Comparison of ENCODE assay signal across 11 cellular contexts in genomic region chr7:44754802-44755697, GRCh38. TPM values are rescaled to one million over a fixed set of nuclear protein-coding genes. Genes with fewer than 3 reads are reported as not detected.
DNase-seq lines count a peak whose midpoint lies in the region; TF ChIP-seq lines count a peak whose summit lies in the region.
"Had no signal": no experiment of that assay in that cellular context is flagged by ENCODE, and none has a peak within 500 bp of the region (broad histone marks: within the 10 kb centered on the region; RNA-seq: fewer than 3 reads in every experiment).

No MANE protein-coding gene starts in this region.

- TF ChIP-seq EP300 in esophagus muscularis mucosa (IDR thresholded peaks at IDR 0.05), result no peak

- WGBS in HUES64, result 92% methylated on average over 11 of the region's 11 CpGs
- WGBS in esophagus muscularis mucosa, result 90% methylated on average over 8 of the region's 11 CpGs
- WGBS in spleen, 5 donors, result 88 to 98% (median 92%) methylated on average over 5 to 11 of the region's 11 CpGs

- H3K4me1 Mint-ChIP-seq in activated CD4-positive, alpha-beta T cell treated with anti-CD3 and anti-CD28 coated beads, Interleukin-2, amount 10 ng/mL, durations not matched to agents 24 days and 14 days, result peaks cover 29% of the 10 kb centered on the region

- no peak for DNase-seq in activated CD4-positive, alpha-beta T cell treated with anti-CD3 and anti-CD28 coated beads, Interleukin-2, amount 10 ng/mL, durations not matched to agents 24 days and 14 days
- DNase-seq in activated CD4-positive, alpha-beta T cell treated with anti-CD3 and anti-CD28 coated beads for 1 hour, result no peak
- DNase-seq in esophagus muscularis mucosa (ENCODE audit: extremely low spot score) (no peak), spleen (peak; percentile 67), NCI-H748 (lab: John Stamatoyannopoulos, UW; ENCODE audit: unreplicated experiment) (no peak), NCI-H2107 (lab: John Stamatoyannopoulos, UW) (no peak)
- DNase-seq in stimulated activated CD4-positive, alpha-beta T cell treated with anti-CD3 and anti-CD28 coated beads, Interleukin-2, amount 100 ng/mL, for 48 hours, result no peak
- DNase-seq: cortex of kidney; NCI-H1105 treated with DMSO at 0.1 percent for 48 hours; stimulated activated naive CD4-positive, alpha-beta T cell treated with Interleukin-2 at 50 U/mL for 16 hours had no signal

- H3K4me3 ChIP-seq in HUES64 (ENCODE audit: low read length) (no peak overlapping the region), esophagus muscularis mucosa (no peak overlapping the region), spleen (no peak overlapping the region)

- intact Hi-C loops in activated CD4-positive, alpha-beta T cell treated with anti-CD3 and anti-CD28 coated beads, Interleukin-2, amount 10 ng/mL, durations not matched to agents 24 days and 14 days (cut with micrococcal nuclease), result no loop called here
- intact Hi-C loops in esophagus muscularis mucosa (cut with DNase I) (no loop called here), spleen (cut with DNase I; ENCODE audit: low total_unique reads) (no loop called here)

- no peak overlapping the region for H3K4me3 Mint-ChIP-seq in activated CD4-positive, alpha-beta T cell treated with anti-CD3 and anti-CD28 coated beads, Interleukin-2, amount 10 ng/mL, durations not matched to agents 24 days and 14 days

- no peaks in the 10 kb centered on the region for H3K9me3 Mint-ChIP-seq in activated CD4-positive, alpha-beta T cell treated with anti-CD3 and anti-CD28 coated beads, Interleukin-2, amount 10 ng/mL, durations not matched to agents 24 days and 14 days

- peaks cover 49% of the 10 kb centered on the region for H3K36me3 ChIP-seq in HUES64 (ENCODE audit: insufficient read depth, low read length)
- peaks cover 9 to 42% (median 33%) of the 10 kb centered on the region in 4 donors for H3K36me3 ChIP-seq in esophagus muscularis mucosa
- peaks cover 3 to 50% (median 34%) of the 10 kb centered on the region in 6 donors for H3K36me3 ChIP-seq in spleen

- no peaks in the 10 kb centered on the region for H3K27me3 Mint-ChIP-seq in activated CD4-positive, alpha-beta T cell treated with anti-CD3 and anti-CD28 coated beads, Interleukin-2, amount 10 ng/mL, durations not matched to agents 24 days and 14 days

- 0 out of 2 replicates have a peak overlapping the region, but pooled peaks have one; percentile 7 for H3K9ac ChIP-seq in HUES64 (ENCODE audit: low read depth, low read length)

- H3K27me3 ChIP-seq in HUES64 (ENCODE audit: insufficient read depth, low read length), result no peaks in the 10 kb centered on the region
- H3K27me3 ChIP-seq in esophagus muscularis mucosa, result no peaks in the 10 kb centered on the region
- H3K27me3 ChIP-seq in spleen (replicated peaks in 1 of 7), result no peaks in the 10 kb centered on the region

- H3K27ac ChIP-seq in HUES64 (ENCODE audit: low read depth, low read length), result no peak overlapping the region
- H3K27ac ChIP-seq in esophagus muscularis mucosa (replicated peaks in 1 of 4), result peak overlapping the region; percentile 44 to 61 (median 54)
- peak overlapping the region in 5 of 8 donors; percentile 15 to 100 (median 27) for H3K27ac ChIP-seq in spleen

- H3K36me3 Mint-ChIP-seq in activated CD4-positive, alpha-beta T cell treated with anti-CD3 and anti-CD28 coated beads, Interleukin-2, amount 10 ng/mL, durations not matched to agents 24 days and 14 days (ENCODE audit: low read depth), result peaks cover 27% of the 10 kb centered on the region

- no peaks in the 10 kb centered on the region; the same call in 1 of the 2 replicates for H3K4me1 ChIP-seq in HUES64 (ENCODE audit: insufficient read depth, low read length)
- peaks cover 57 to 68% (median 58%) of the 10 kb centered on the region in 4 donors for H3K4me1 ChIP-seq in esophagus muscularis mucosa
- H3K4me1 ChIP-seq in spleen, result peaks cover 30 to 72% (median 66%) of the 10 kb centered on the region in 6 donors

- H3K27ac Mint-ChIP-seq in activated CD4-positive, alpha-beta T cell treated with anti-CD3 and anti-CD28 coated beads, Interleukin-2, amount 10 ng/mL, durations not matched to agents 24 days and 14 days, result peak overlapping the region; percentile 51

- TF ChIP-seq CTCF in esophagus muscularis mucosa (IDR thresholded peaks at IDR 0.05) (no peak), spleen (IDR thresholded peaks at IDR 0.05 in 8 of 11, conservative IDR thresholded peaks at IDR 0.05 in 3 of 11) (no peak)

- H3K9me3 ChIP-seq in HUES64 (ENCODE audit: insufficient read depth, low read depth, low read length) (no peaks in the 10 kb centered on the region), esophagus muscularis mucosa (no peaks in the 10 kb centered on the region), spleen (no peaks in the 10 kb centered on the region)

- TF ChIP-seq POLR2A in esophagus muscularis mucosa (IDR thresholded peaks at IDR 0.05; ENCODE audit: low read depth), result no peak
- TF ChIP-seq POLR2A in spleen (IDR thresholded peaks at IDR 0.05), result no peak

RNA-seq across cellular contexts. Expression of gene ZMIZ2, which starts 6.4 kb away (rescaled TPM):
- total RNA-seq in activated CD4-positive, alpha-beta T cell treated with anti-CD3 and anti-CD28 coated beads, Interleukin-2, amount 10 ng/mL, durations not matched to agents 24 days and 14 days, result 130 and 133 TPM in 2 replicates
- 40.7 TPM for polyA plus RNA-seq in HUES64 (2013, experiment 1 of 2)
- 41.7 TPM for polyA plus RNA-seq in HUES64 (2013, experiment 2 of 2)
- total RNA-seq in esophagus muscularis mucosa, result 10 to 100 TPM; 12.4 to 36.0 (median 28.4) TPM
- 100 to 1,000 TPM in 4 of 7 donors, 10 to 100 TPM in 3; 35.6 to 160 (median 125) TPM for total RNA-seq in spleen
- polyA plus RNA-seq in spleen, result 10 to 100 TPM; 27.7 to 95.7 (median 64.5) TPM

RNA-seq across cellular contexts. Expression of gene PPIA, which starts 41.4 kb away (rescaled TPM):
- total RNA-seq in activated CD4-positive, alpha-beta T cell treated with anti-CD3 and anti-CD28 coated beads, Interleukin-2, amount 10 ng/mL, durations not matched to agents 24 days and 14 days, result 2,368 and 2,448 TPM in 2 replicates
- 3,059 TPM for polyA plus RNA-seq in HUES64 (2013, experiment 1 of 2)
- polyA plus RNA-seq in HUES64 (2013, experiment 2 of 2), result 3,012 TPM
- total RNA-seq in esophagus muscularis mucosa (1,000 to 10,000 TPM; 1,223 to 1,666 (median 1,462) TPM), spleen (1,000 to 10,000 TPM in 3 of 7 donors, 100 to 1,000 TPM in 4; 877 to 1,659 (median 945) TPM)
- 1,000 to 10,000 TPM; 2,690 to 3,651 (median 2,985) TPM for polyA plus RNA-seq in spleen
